19 cellular contexts compared by ENCODE assay signal in the genomic region with DNA sequence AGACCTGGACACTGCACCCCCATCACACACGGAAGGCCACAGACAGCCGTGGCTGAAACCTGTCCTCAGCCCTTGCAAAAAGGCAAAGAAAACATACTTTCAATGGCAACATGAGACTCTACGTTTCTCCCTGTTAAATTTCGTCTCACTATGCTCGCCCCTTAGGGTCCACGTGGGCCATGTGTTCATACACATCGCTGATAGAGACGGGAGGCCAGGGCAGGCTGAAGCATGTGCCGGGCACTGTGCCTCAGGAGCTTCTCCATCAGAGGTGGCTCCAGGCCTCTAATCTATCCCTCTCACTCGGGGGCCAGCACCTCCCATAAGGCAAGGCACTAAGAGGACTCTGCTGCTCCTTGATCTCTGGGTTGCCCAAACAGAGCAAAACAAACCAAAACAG. TPM values are rescaled to one million over a fixed set of nuclear protein-coding genes. Genes with fewer than 3 reads are reported as not detected.
"Had no signal": no experiment of that assay in that cellular context is flagged by ENCODE, and none has a peak within 500 bp of the region (broad histone marks: within the 10 kb centered on the region; RNA-seq: fewer than 3 reads in every experiment).

No MANE protein-coding gene starts in this region.

- H3K4me3 ChIP-seq: hepatocyte, mucosa of descending colon, ovary, smooth muscle cell, suprapubic skin, tibial nerve, upper lobe of right lung, vagina had no signal

- H3K4me1 Mint-ChIP-seq: endodermal cell had no signal

- ATAC-seq: mucosa of descending colon; naive thymus-derived CD8-positive, alpha-beta T cell; right cardiac atrium; stimulated activated effector memory CD8-positive, alpha-beta T cell treated with anti-CD3 and anti-CD28 coated beads, Interleukin-12 subunit alpha, Interleukin-12 subunit beta, amount 100 ng/mL, for 72 hours; stimulated activated naive CD8-positive, alpha-beta T cell treated with anti-CD3 and anti-CD28 coated beads, Interleukin-15, Interleukin-2, amounts not matched to agents 100 U/mL and 50 U/mL, for 24 hours; upper lobe of right lung had no signal

- H3K27me3 ChIP-seq: hepatocyte, neutrophil, ovary, suprapubic skin, tibial nerve, upper lobe of right lung, vagina had no signal

- H3K27ac Mint-ChIP-seq: endodermal cell; progenitor cell of endocrine pancreas; stimulated activated effector memory CD8-positive, alpha-beta T cell treated with anti-CD3 and anti-CD28 coated beads, Interleukin-12 subunit alpha, Interleukin-12 subunit beta, amount 100 ng/mL, for 72 hours had no signal

- H3K36me3 Mint-ChIP-seq: naive thymus-derived CD8-positive, alpha-beta T cell had no signal

- H3K36me3 ChIP-seq: neutrophil, ovary had no signal

- H3K9me3 Mint-ChIP-seq: stimulated activated effector memory CD8-positive, alpha-beta T cell treated with anti-CD3 and anti-CD28 coated beads, Interleukin-12 subunit alpha, Interleukin-12 subunit beta, amount 100 ng/mL, for 72 hours had no signal

- H3K4me2 ChIP-seq: hepatocyte, smooth muscle cell had no signal

- DNase-seq: effector CD4-positive, alpha-beta T cell; endodermal cell; foreskin melanocyte; naive thymus-derived CD8-positive, alpha-beta T cell; ovary; right cardiac atrium; stimulated activated CD4-positive, alpha-beta T cell treated with anti-CD3 and anti-CD28 coated beads, Interleukin-4, amount 100 ng/mL, for 1 hour; stimulated activated CD8-positive, alpha-beta memory T cell treated with anti-CD3 and anti-CD28 coated beads, Interleukin-4, amount 100 ng/mL, for 48 hours; stimulated activated naive CD8-positive, alpha-beta T cell treated with anti-CD3 and anti-CD28 coated beads, Interleukin-15, Interleukin-2, amounts not matched to agents 100 U/mL and 50 U/mL, for 24 hours; upper lobe of right lung had no signal

- H3K27ac ChIP-seq: hepatocyte, neutrophil, ovary, suprapubic skin, tibial nerve, upper lobe of right lung, vagina had no signal

- H2AFZ ChIP-seq: hepatocyte had no signal

- H3K4me3 Mint-ChIP-seq: endodermal cell; naive thymus-derived CD8-positive, alpha-beta T cell; stimulated activated effector memory CD8-positive, alpha-beta T cell treated with anti-CD3 and anti-CD28 coated beads, Interleukin-12 subunit alpha, Interleukin-12 subunit beta, amount 100 ng/mL, for 72 hours had no signal

- H3K9me3 ChIP-seq: mucosa of descending colon, neutrophil, ovary, suprapubic skin, upper lobe of right lung, vagina had no signal

RNA-seq across cellular contexts. Expression of a gene that starts 17.5 kb away (rescaled TPM):
- polyA plus RNA-seq: naive thymus-derived CD8-positive, alpha-beta T cell had no signal
